Comparison of ENCODE assay signal across 11 cellular contexts in the genomic region with DNA sequence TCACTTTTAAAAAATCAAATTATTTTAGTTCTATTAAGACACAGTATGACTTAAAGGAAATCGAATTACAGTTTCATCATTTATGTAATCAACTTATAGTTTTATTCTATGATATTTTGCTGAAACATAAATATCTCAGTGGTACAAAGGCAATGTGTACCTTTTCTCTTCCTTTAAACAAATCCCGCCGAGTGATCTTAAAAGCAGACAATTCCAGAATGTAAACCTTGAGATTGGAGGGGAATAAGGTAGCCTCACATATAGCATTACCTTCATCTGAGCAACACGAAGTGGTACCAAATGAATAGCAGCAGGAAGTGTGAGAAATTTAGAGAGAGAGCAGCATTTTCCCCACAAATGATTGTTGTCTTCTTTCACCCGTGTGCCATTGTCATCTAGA.
"Had no signal": no experiment of that assay in that cellular context is flagged by ENCODE, and none has a peak within 500 bp of the region (broad histone marks: within the 10 kb centered on the region; RNA-seq: fewer than 3 reads in every experiment).

No MANE protein-coding gene starts in this region.

- H2AFZ ChIP-seq: GM23248, GM23338 had no signal

- H3K9ac ChIP-seq: GM23248 had no signal

- H3K4me1 ChIP-seq: HAP-1 had no signal

- H3K36me3 ChIP-seq: HAP-1 had no signal

- H3K4me2 ChIP-seq: GM23338 had no signal

- DNase-seq: GM23248, GOT3, H7, H9, HCEC 1CT, HFFc6 had no signal

- H3K27ac ChIP-seq: GM23248 had no signal

- FAIRE-seq: H1, H54 had no signal

- H3K9me3 ChIP-seq: HAP-1 had no signal

- ATAC-seq: GM23338, HCT116 had no signal

- H3K4me3 ChIP-seq: GM23248, GM23338, HAP-1 had no signal
